Comparison of ENCODE assay signal across 21 cellular contexts in the genomic region with DNA sequence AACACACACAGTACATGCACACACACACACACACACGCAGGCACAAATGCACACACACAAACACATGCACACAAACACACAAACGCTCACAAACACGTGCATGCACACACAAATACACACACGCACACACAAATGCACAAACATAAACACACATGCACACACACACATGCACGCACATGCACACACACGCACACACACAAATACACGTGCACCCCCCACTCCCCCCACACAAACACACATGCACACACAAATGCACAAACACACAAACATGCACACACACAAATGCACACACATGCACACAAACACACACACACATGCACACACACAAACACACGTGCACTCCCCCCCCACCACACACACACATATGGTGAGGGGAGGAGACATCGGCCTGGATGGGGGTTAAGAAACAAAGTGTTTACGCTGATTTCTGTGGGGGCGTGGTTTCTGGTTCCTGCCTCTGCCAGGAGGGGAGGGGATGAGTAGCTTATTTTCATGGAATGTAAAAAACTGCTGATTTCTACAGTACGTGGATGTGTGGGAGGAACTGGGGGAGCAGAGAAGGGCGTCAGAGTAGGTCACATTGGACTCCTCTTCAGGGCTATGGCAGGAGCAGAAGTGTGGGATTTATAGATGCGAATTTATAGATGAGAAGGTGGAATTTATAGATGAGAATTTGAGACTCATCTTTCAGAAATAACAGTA.
"Had no signal": no experiment of that assay in that cellular context is flagged by ENCODE, and none has a peak within 500 bp of the region (broad histone marks: within the 10 kb centered on the region; RNA-seq: fewer than 3 reads in every experiment).

No MANE protein-coding gene starts in this region.

- H3K79me2 ChIP-seq: hepatocyte had no signal

- H3K27ac ChIP-seq: coronary artery, esophagus squamous epithelium, hepatocyte, tibial artery, vagina had no signal

- H3K9me3 ChIP-seq: esophagus squamous epithelium, tibial artery, vagina had no signal

- H3K4me1 ChIP-seq: esophagus squamous epithelium, tibial artery, vagina had no signal

- FAIRE-seq: islet of Langerhans had no signal

- DNase-seq: activated CD4-positive, alpha-beta T cell treated with anti-CD3 and anti-CD28 coated beads, Interleukin-2, amount 10 ng/mL, durations not matched to agents 24 days and 14 days; activated CD8-positive, alpha-beta memory T cell treated with anti-CD3 and anti-CD28 coated beads, Interleukin-2, amount 50 U/mL, for 48 hours; activated effector memory CD4-positive, alpha-beta T cell treated with anti-CD3 and anti-CD28 coated beads, Interleukin-2, amount 50 U/mL, for 16 hours; activated naive CD4-positive, alpha-beta T cell treated with anti-CD3 and anti-CD28 coated beads, Interleukin-2, amount 50 U/mL, for 16 hours; activated T-cell treated with anti-CD3 and anti-CD28 coated beads, Interleukin-2, amount 50 U/mL, for 48 hours; aorta; effector CD4-positive, alpha-beta T cell; esophagus squamous epithelium; foreskin fibroblast; left colon; midbrain; stimulated activated CD4-positive, alpha-beta T cell treated with anti-CD3 and anti-CD28 coated beads, Interleukin-12 subunit alpha, Interleukin-12 subunit beta, amount 100 ng/mL, for 4 hours; stimulated activated CD4-positive, alpha-beta T cell treated with anti-CD3 and anti-CD28 coated beads, Interleukin-1b, Interleukin-23, amount 100 ng/mL, for 48 hours; stimulated activated CD8-positive, alpha-beta memory T cell treated with anti-CD3 and anti-CD28 coated beads, Interleukin-4, amount 100 ng/mL, for 48 hours; stimulated activated naive CD4-positive, alpha-beta T cell; T1000; tibial artery had no signal

- H3K27me3 ChIP-seq: esophagus squamous epithelium, hepatocyte, vagina had no signal

- H3K4me2 ChIP-seq: hepatocyte had no signal

- H3K36me3 ChIP-seq: esophagus squamous epithelium, tibial artery, vagina had no signal

- H2AFZ ChIP-seq: hepatocyte had no signal

- ATAC-seq: left colon had no signal

- H3K4me3 ChIP-seq: coronary artery, esophagus squamous epithelium, hepatocyte, tibial artery, vagina had no signal
